9 cellular contexts compared by ENCODE assay signal in genomic region chr1:117312453-117313138, GRCh38. TPM values are rescaled to one million over a fixed set of nuclear protein-coding genes. Genes with fewer than 3 reads are reported as not detected.
DNase-seq lines count a peak whose midpoint lies in the region; ATAC-seq and TF ChIP-seq lines count a peak whose summit lies in the region.
"Had no signal": no experiment of that assay in that cellular context is flagged by ENCODE, and none has a peak within 500 bp of the region (broad histone marks: within the 10 kb centered on the region; RNA-seq: fewer than 3 reads in every experiment).

No MANE protein-coding gene starts in this region.

- H3K9me3 Mint-ChIP-seq in CD4-positive, alpha-beta memory T cell: peaks cover 0 to 2% (median 0%) of the 10 kb centered on the region in 8 donors

- TF ChIP-seq CTCF in WI38 (IDR thresholded peaks at IDR 0.05; ENCODE audit: low read depth, low read length) (peak; percentile 70), lower lobe of right lung (IDR thresholded peaks at IDR 0.05) (peak; percentile 56)

- H3K27me3 Mint-ChIP-seq in CD4-positive, alpha-beta memory T cell: peaks cover 0 to 4% of the 10 kb centered on the region in 2 donors

- no peak overlapping the region for H3K4me3 ChIP-seq in CD4-positive, alpha-beta memory T cell (ENCODE audit: low read length in 2 of 2)
- H3K4me3 ChIP-seq in WI38 (ENCODE audit: low read depth, low read length) (no peak overlapping the region), lower lobe of right lung (no peak overlapping the region)

- no peaks in the 10 kb centered on the region for H3K9me3 ChIP-seq in CD4-positive, alpha-beta memory T cell (ENCODE audit: control insufficient read depth in 1 of 2, low read length in 2 of 2)
- H3K9me3 ChIP-seq in lower lobe of right lung: no peaks in the 10 kb centered on the region

- H3K4me3 Mint-ChIP-seq in CD4-positive, alpha-beta memory T cell: no peak overlapping the region
- H3K4me3 Mint-ChIP-seq: IgD-negative memory B cell had no signal

- no peak overlapping the region for H3K27ac ChIP-seq in CD4-positive, alpha-beta memory T cell (ENCODE audit: low read depth, low read length)
- no peak overlapping the region for H3K27ac ChIP-seq in lower lobe of right lung

- no peaks in the 10 kb centered on the region for H3K36me3 Mint-ChIP-seq in CD4-positive, alpha-beta memory T cell

- no peaks in the 10 kb centered on the region for H3K36me3 ChIP-seq in CD4-positive, alpha-beta memory T cell (ENCODE audit: insufficient read depth, low read length)
- H3K36me3 ChIP-seq in lower lobe of right lung: no peaks in the 10 kb centered on the region

- no peaks in the 10 kb centered on the region for H3K27me3 ChIP-seq in CD4-positive, alpha-beta memory T cell (ENCODE audit: insufficient read depth, low read length)
- H3K27me3 ChIP-seq in lower lobe of right lung (ENCODE audit: low read depth): no peaks in the 10 kb centered on the region

- intact Hi-C loops in CD4-positive, alpha-beta memory T cell (cut with micrococcal nuclease): loop anchor here (1.0 kb wide), 1 partner anchor 446 kb away; no protein-coding TSS in a partner anchor
- intact Hi-C loops in lower lobe of right lung (cut with DNase I): no loop called here

- no peak overlapping the region for H3K27ac Mint-ChIP-seq in CD4-positive, alpha-beta memory T cell

- DNase-seq in CD4-positive, alpha-beta memory T cell: peak in 4 of 5 donors; percentile 23 to 38 (median 25)
- no peak for DNase-seq in lower lobe of right lung
- DNase-seq in NCI-H187 treated with DMSO at 0.1 percent for 48 hours (lab: John Stamatoyannopoulos, UW): no peak
- no peak for DNase-seq in GM19238 (ENCODE audit: insufficient read length, low spot score)
- DNase-seq in midbrain (lab: John Stamatoyannopoulos, UW): no peak

- peaks cover 0 to 2% (median under 1%) of the 10 kb centered on the region in 4 donors for H3K4me1 Mint-ChIP-seq in CD4-positive, alpha-beta memory T cell
- H3K4me1 Mint-ChIP-seq: IgD-negative memory B cell had no signal

- CTCF ChIA-PET in CD4-positive, alpha-beta memory T cell (lab: Charles Lee; ENCODE audit: partially characterized antibody): interaction anchor here (0.9 to 1.0 kb wide), 3 partner anchors 114 to 441 kb away, joined by 3 read pairs; no protein-coding TSS in a partner anchor

- peak; percentile 52 for ATAC-seq in HG03060 (IDR thresholded peaks at IDR 0.05; ENCODE audit: low read depth, unreplicated experiment)
- ATAC-seq in lower lobe of right lung: peak; percentile 34 to 58
- no peak for ATAC-seq in HG02759 (IDR thresholded peaks at IDR 0.05; ENCODE audit: unreplicated experiment)

- POLR2A ChIA-PET in CD4-positive, alpha-beta memory T cell (lab: Charles Lee; ENCODE audit: partially characterized antibody): interaction anchor here (1.2 kb wide), 1 partner anchor 55 kb away, joined by 3 read pairs; the partner anchor contains the start of gene MAN1A2

- H3K4me1 ChIP-seq in CD4-positive, alpha-beta memory T cell (ENCODE audit: insufficient read depth, low read length): no peaks in the 10 kb centered on the region
- no peaks in the 10 kb centered on the region for H3K4me1 ChIP-seq in lower lobe of right lung

RNA-seq across cellular contexts. Expression of gene MAN1A2, which starts 54.7 kb away (rescaled TPM):
- total RNA-seq in CD4-positive, alpha-beta memory T cell: 10 to 100 TPM; 57.0 to 66.5 TPM
- 10 to 100 TPM; 17.5 to 24.1 TPM for polyA plus RNA-seq in CD4-positive, alpha-beta memory T cell
- 39.6 TPM for total RNA-seq in lower lobe of right lung

Comparison
In these comparisons a context has a peak if more than half of its experiments do, and no peak if none do; other contexts are left out.
1. DNase-seq: peak in CD4-positive, alpha-beta memory T cell (4 of 5); none in lower lobe of right lung (single experiment), NCI-H187 treated with DMSO at 0.1 percent for 48 hours (single experiment), GM19238 (single experiment) and midbrain (single experiment).